Comparison of ENCODE assay signal across 27 cellular contexts in genomic region chr20:57327820-57328219, GRCh38. TPM values are rescaled to one million over a fixed set of nuclear protein-coding genes. Genes with fewer than 3 reads are reported as not detected.
"Had no signal": no experiment of that assay in that cellular context is flagged by ENCODE, and none has a peak within 500 bp of the region (broad histone marks: within the 10 kb centered on the region; RNA-seq: fewer than 3 reads in every experiment).

No MANE protein-coding gene starts in this region.

- H3K9me3 Mint-ChIP-seq: effector memory CD8-positive, alpha-beta T cell; nephron progenitor cell; stimulated activated naive B cell treated with anti-CD40 and anti-IgM and Interleukin-4, amounts not matched to agents 10 μg/mL and 1 μg/mL and 100 μg/mL, for 72 hours; stimulated activated naive CD8-positive, alpha-beta T cell treated with anti-CD3 and anti-CD28 coated beads, Interleukin-15, amount 100 ng/mL, for 72 hours; type B pancreatic cell had no signal

- H3K27ac ChIP-seq: neutrophil, sigmoid colon, thoracic aorta, uterus had no signal

- H3K4me1 ChIP-seq: uterus had no signal

- H3K36me3 Mint-ChIP-seq: stimulated activated naive B cell treated with anti-CD40 and anti-IgM and Interleukin-4, amounts not matched to agents 10 μg/mL and 1 μg/mL and 100 μg/mL, for 72 hours; type B pancreatic cell had no signal

- H3K4me1 Mint-ChIP-seq: naive thymus-derived CD4-positive, alpha-beta T cell; stimulated activated naive CD8-positive, alpha-beta T cell treated with anti-CD3 and anti-CD28 coated beads, Interleukin-15, amount 100 ng/mL, for 72 hours had no signal

- H3K27ac Mint-ChIP-seq: effector memory CD8-positive, alpha-beta T cell; naive thymus-derived CD4-positive, alpha-beta T cell; nephron progenitor cell; stimulated activated naive B cell treated with anti-CD40 and anti-IgM and Interleukin-4, amounts not matched to agents 10 μg/mL and 1 μg/mL and 100 μg/mL, for 72 hours; stimulated activated naive CD8-positive, alpha-beta T cell treated with anti-CD3 and anti-CD28 coated beads, Interleukin-15, amount 100 ng/mL, for 72 hours had no signal

- H3K4me3 ChIP-seq: lung, sigmoid colon, skin epidermis, thoracic aorta, uterus had no signal

- H3K4me3 Mint-ChIP-seq: effector memory CD8-positive, alpha-beta T cell; naive thymus-derived CD4-positive, alpha-beta T cell; nephron progenitor cell; stimulated activated naive B cell treated with anti-CD40 and anti-IgM and Interleukin-4, amounts not matched to agents 10 μg/mL and 1 μg/mL and 100 μg/mL, for 72 hours; stimulated activated naive CD8-positive, alpha-beta T cell treated with anti-CD3 and anti-CD28 coated beads, Interleukin-15, amount 100 ng/mL, for 72 hours had no signal

- DNase-seq: effector memory CD8-positive, alpha-beta T cell; foreskin melanocyte; hippocampal formation; left colon; left ventricle myocardium superior; naive thymus-derived CD4-positive, alpha-beta T cell; nephron progenitor cell; posterior cingulate gyrus; sigmoid colon; stimulated activated CD4-positive, alpha-beta T cell treated with anti-CD3 and anti-CD28 coated beads, Interleukin-2, amount 100 ng/mL, for 24 hours; stimulated activated CD4-positive, alpha-beta T cell treated with anti-CD3 and anti-CD28 coated beads, Interleukin-4, amount 100 ng/mL, for 4 hours; stimulated activated naive B cell treated with anti-CD40 and anti-IgM and Interleukin-4, amounts not matched to agents 10 μg/mL and 1 μg/mL and 100 μg/mL, for 72 hours; stimulated activated naive CD8-positive, alpha-beta T cell treated with anti-CD3 and anti-CD28 coated beads, Interleukin-15, amount 100 ng/mL, for 72 hours; uterus had no signal

- H3K36me3 ChIP-seq: neutrophil, sigmoid colon, thoracic aorta, uterus had no signal

- H3K9me3 ChIP-seq: neutrophil, sigmoid colon, thoracic aorta, uterus had no signal

RNA-seq across cellular contexts. Expression of gene SPO11, which starts 1.8 kb away (rescaled TPM):
- total RNA-seq: chondrocyte; epithelial cell of proximal tubule; kidney epithelial cell; left colon; left ventricle myocardium superior; lung; mesenteric fat pad; mononuclear cell; naive thymus-derived CD4-positive, alpha-beta T cell; osteoblast; pulmonary artery endothelial cell; sigmoid colon; subcutaneous adipose tissue; thoracic aorta; uterus had no signal
- polyA plus RNA-seq: lung; naive thymus-derived CD4-positive, alpha-beta T cell; sigmoid colon had no signal
